In genomic region chr11:113763040-113763439, GRCh38 we compare ENCODE assay signal across 5 cellular contexts. TPM values are rescaled to one million over a fixed set of nuclear protein-coding genes. Genes with fewer than 3 reads are reported as not detected.
"Had no signal": no experiment of that assay in that cellular context is flagged by ENCODE, and none has a peak within 500 bp of the region (broad histone marks: within the 10 kb centered on the region; RNA-seq: fewer than 3 reads in every experiment).

No MANE protein-coding gene starts in this region.

RNA-seq across cellular contexts. Expression of gene CLDN25, which starts 16.6 kb away (rescaled TPM):
- total RNA-seq: HepG2, HT-29, HT1080, IMR-90 had no signal
- polyA plus RNA-seq: HepG2, IgD-negative memory B cell, IMR-90 had no signal

RNA-seq across cellular contexts. Expression of gene TMPRSS5, which starts 56.9 kb away (rescaled TPM):
- polyA plus RNA-seq: IgD-negative memory B cell had no signal
